In the genomic region with DNA sequence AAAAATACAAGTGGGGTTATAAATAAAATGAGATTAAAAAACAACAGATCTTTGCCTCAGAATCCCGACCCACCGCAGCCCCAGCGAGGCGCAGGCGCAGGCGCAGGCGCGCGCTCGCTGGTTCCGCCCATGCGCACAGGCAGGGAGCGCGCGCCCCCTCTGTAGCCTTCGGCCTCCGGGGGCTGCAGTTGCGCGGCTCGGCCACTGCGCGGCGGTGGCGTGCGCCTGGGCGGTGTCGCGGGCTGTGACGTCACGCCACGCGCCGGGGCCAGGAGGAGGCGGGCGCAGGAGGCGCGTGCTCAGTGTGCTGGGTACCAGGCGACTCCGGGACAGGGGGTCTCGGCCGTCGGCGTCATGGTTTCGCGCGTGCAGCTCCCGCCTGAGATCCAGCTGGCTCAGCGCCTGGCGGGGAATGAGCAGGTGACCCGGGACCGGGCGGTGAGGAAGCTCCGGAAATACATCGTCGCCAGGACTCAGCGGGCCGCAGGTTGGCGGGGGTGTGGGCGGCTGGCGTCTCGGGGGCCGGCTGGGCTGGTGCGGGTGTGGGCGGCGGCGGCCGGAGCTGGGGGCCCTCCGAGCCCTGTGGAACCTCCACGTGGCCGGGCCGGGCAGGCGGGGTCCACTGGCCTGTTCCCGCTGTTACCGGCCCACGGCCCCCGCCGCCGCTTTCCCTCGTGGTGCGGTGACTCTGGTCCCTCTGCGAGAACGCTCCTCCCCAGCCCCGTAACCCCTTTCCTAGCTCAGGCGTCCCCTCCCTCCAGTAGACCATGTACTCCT, we compare ENCODE assay signal across 8 cellular contexts. TPM values are rescaled to one million over a fixed set of nuclear protein-coding genes. Genes with fewer than 3 reads are reported as not detected.
DNase-seq lines count a peak whose midpoint lies in the region; ATAC-seq and TF ChIP-seq lines count a peak whose summit lies in the region.

A gene with protein sequence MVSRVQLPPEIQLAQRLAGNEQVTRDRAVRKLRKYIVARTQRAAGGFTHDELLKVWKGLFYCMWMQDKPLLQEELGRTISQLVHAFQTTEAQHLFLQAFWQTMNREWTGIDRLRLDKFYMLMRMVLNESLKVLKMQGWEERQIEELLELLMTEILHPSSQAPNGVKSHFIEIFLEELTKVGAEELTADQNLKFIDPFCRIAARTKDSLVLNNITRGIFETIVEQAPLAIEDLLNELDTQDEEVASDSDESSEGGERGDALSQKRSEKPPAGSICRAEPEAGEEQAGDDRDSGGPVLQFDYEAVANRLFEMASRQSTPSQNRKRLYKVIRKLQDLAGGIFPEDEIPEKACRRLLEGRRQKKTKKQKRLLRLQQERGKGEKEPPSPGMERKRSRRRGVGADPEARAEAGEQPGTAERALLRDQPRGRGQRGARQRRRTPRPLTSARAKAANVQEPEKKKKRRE (plus strand): TSS at position 302 of the 777 bp plus-strand sequence. CDS start 53 bp downstream, at position 355.

- no peaks in the 10 kb centered on the region for H3K9me3 ChIP-seq in CD4-positive, alpha-beta T cell (ENCODE audit: control insufficient read depth, low read length)

- CTCF ChIA-PET in CD4-positive, alpha-beta T cell (lab: Charles Lee) = interaction anchor here (0.8 to 2.1 kb wide), 7 partner anchors 9 to 223 kb away, joined by 3 to 7 read pairs (median 5); no protein-coding TSS in a partner anchor

- peak; percentile 85 to 97 (median 92) for DNase-seq in CD4-positive, alpha-beta T cell
- DNase-seq in HK-2 (ENCODE audit: unreplicated experiment) (peak; percentile 86), NCI-H82 (lab: John Stamatoyannopoulos, UW) (peak; percentile 93), dermis microvascular lymphatic vessel endothelial cell (ENCODE audit: low read depth in 2 of 2) (peak; percentile 64 to 90), lower leg skin (ENCODE audit: low spot score in 2 of 2) (peak; percentile 84 to 97)
- peak; percentile 92 to 93 for DNase-seq in activated CD4-positive, alpha-beta T cell treated with anti-CD3 and anti-CD28 coated beads, Interleukin-2, amount 50 U/mL, for 48 hours
- peak; percentile 90 to 95 for DNase-seq in stimulated activated CD4-positive, alpha-beta T cell treated with anti-CD3 and anti-CD28 coated beads, Interleukin-4, amount 100 ng/mL, for 4 hours

- peak; percentile 92 for TF ChIP-seq CTCF in CD4-positive, alpha-beta T cell (IDR thresholded peaks at IDR 0.05)
- TF ChIP-seq CTCF in lower leg skin (IDR thresholded peaks at IDR 0.05) = peak; percentile 24 to 100 (median 88)

- POLR2A ChIA-PET in CD4-positive, alpha-beta T cell (lab: Charles Lee) = interaction anchor here (0.7 to 1.4 kb wide), 4 partner anchors 11 to 815 kb away, joined by 3 read pairs; a partner anchor contains a TSS

- peak within 1 kb of the TSS; percentile 84 for H3K27ac Mint-ChIP-seq in CD4-positive, alpha-beta T cell

- no peak for TF ChIP-seq POLR2A in lower leg skin (IDR thresholded peaks at IDR 0.05)

- H3K27me3 Mint-ChIP-seq in CD4-positive, alpha-beta T cell = no peaks in the 10 kb centered on the region

- no peaks in the 10 kb centered on the region for H3K9me3 Mint-ChIP-seq in CD4-positive, alpha-beta T cell

- H3K36me3 Mint-ChIP-seq in CD4-positive, alpha-beta T cell (ENCODE audit: low read depth) = peaks cover 23% of the 10 kb centered on the region

- H3K4me1 Mint-ChIP-seq in CD4-positive, alpha-beta T cell (ENCODE audit: low read depth) = peaks cover 18% of the 10 kb centered on the region

- peak within 1 kb of the TSS; percentile 95 for H3K4me3 Mint-ChIP-seq in CD4-positive, alpha-beta T cell

- peak within 1 kb of the TSS; percentile 44 for H3K27ac ChIP-seq in CD4-positive, alpha-beta T cell (ENCODE audit: low read depth, low read length)

- 1% methylated on average over 32 to 46 of the region's 84 CpGs for WGBS in lower leg skin, 2 donors

- ATAC-seq in CD4-positive, alpha-beta T cell (ENCODE audit: poor library complexity) = peak; percentile 93
- ATAC-seq in GM19438 (IDR thresholded peaks at IDR 0.05; ENCODE audit: low read depth, unreplicated experiment) = peak; percentile 79

- no peaks in the 10 kb centered on the region for H3K27me3 ChIP-seq in CD4-positive, alpha-beta T cell (ENCODE audit: control insufficient read depth, insufficient read depth, low read length)

- peak within 1 kb of the TSS; percentile 77 for H3K4me3 ChIP-seq in lower leg skin (ENCODE audit: low read depth, poor library complexity, severe bottlenecking)

- intact Hi-C loops in CD4-positive, alpha-beta T cell (cut with DNase I, micrococcal nuclease) = loop anchor here (1.0 to 10.0 kb wide), 6 partner anchors 13 to 1555 kb away; a partner anchor contains a TSS
- intact Hi-C loops in lower leg skin (cut with DNase I; ENCODE audit: low total_unique reads) = loop anchor here (10.0 kb wide), 1 partner anchor 125 kb away; no protein-coding TSS in a partner anchor

RNA-seq across cellular contexts. Expression of the gene that starts here (rescaled TPM):
- total RNA-seq in CD4-positive, alpha-beta T cell = 10 to 100 TPM; 27.7 to 29.0 TPM
- total RNA-seq in dermis microvascular lymphatic vessel endothelial cell (12.6 and 15.6 TPM in 2 replicates), lower leg skin (10 to 100 TPM; 19.5 to 43.2 (median 25.5) TPM)

Comparison
In these comparisons a context has a peak if more than half of its experiments do, and no peak if none do; other contexts are left out.
1. Peak in every context shown above with its lines: DNase-seq, ATAC-seq, H3K4me3 ChIP-seq and H3K27ac ChIP-seq.